ENCODE assay signal across 5 cellular contexts in the genomic region with DNA sequence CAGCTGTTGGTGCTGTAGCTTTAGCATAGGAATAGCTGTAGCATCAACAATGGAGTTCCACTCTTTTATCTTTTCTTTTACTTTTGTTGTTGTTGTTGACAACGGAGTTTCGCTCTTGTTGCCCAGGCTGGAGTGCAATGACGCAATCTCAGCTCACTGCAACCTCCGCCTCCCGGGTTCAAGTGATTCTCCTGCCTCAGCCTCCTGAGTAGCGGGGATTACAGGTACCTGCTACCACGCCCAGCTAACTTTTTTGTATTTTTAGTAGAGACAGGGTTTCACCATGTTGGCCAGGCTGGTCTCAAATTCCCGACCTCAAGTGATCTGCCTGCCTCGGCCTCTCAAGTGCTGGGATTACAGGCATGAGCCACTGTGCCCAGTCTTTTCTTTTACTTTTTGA. TPM values are rescaled to one million over a fixed set of nuclear protein-coding genes. Genes with fewer than 3 reads are reported as not detected.
DNase-seq lines count a peak whose midpoint lies in the region; ATAC-seq, FAIRE-seq and TF ChIP-seq lines count a peak whose summit lies in the region.
"Not testable (repeated sequence)": the region's sequence is repeated elsewhere in the genome, so short reads cannot be mapped to it uniquely, and the experiment has no call there.

No MANE protein-coding gene starts in this region.

- TF ChIP-seq EP300 in H1 (IDR thresholded peaks at IDR 0.05; ENCODE audit: borderline replicate concordance in 1 of 2, low read depth in 2 of 2, low read length in 2 of 2): not testable (repeated sequence)

- H2BK20ac ChIP-seq in H1 (ENCODE audit: low read length): not testable (repeated sequence)

- intact Hi-C loops in right lobe of liver (cut with DNase I); posterior vena cava (cut with DNase I); upper lobe of right lung (cut with DNase I): not testable (repeated sequence)

- not testable (repeated sequence) for H4K91ac ChIP-seq in H1 (replicated peaks; ENCODE audit: insufficient read length, low read length)

- H2BK120ac ChIP-seq in H1 (replicated peaks; ENCODE audit: low read depth, low read length): not testable (repeated sequence)

- H2AFZ ChIP-seq in GM23338; H1 (ENCODE audit: low read length): not testable (repeated sequence)

- H3K36me3 ChIP-seq in GM23338 (ENCODE audit: insufficient read depth); H1 (ENCODE audit: control insufficient read depth in 2 of 4, insufficient read depth in 4 of 4, low read length in 3 of 4); right lobe of liver; upper lobe of right lung: not testable (repeated sequence)

- H3K18ac ChIP-seq in H1 (ENCODE audit: extremely low read depth, low read length): not testable (repeated sequence)

- POLR2A ChIA-PET in H1 (lab: Charles Lee; ENCODE audit: partially characterized antibody): interaction anchor here (0.9 to 1.7 kb wide), 2 partner anchors 26 to 106 kb away, joined by 4 read pairs; a partner anchor contains a TSS

- not testable (repeated sequence) for H3K9me3 Mint-ChIP-seq in GM23338

- H3K9me3 ChIP-seq in H1 (ENCODE audit: insufficient read depth in 2 of 2, low read depth in 1 of 2, low read length in 1 of 2); right lobe of liver; upper lobe of right lung: not testable (repeated sequence)

- CTCF ChIA-PET in H1 (lab: Charles Lee; ENCODE audit: partially characterized antibody): not testable (repeated sequence)

- H4K8ac ChIP-seq in H1 (ENCODE audit: extremely low read depth, insufficient read depth, low read length): not testable (repeated sequence)

- H2BK15ac ChIP-seq in H1 (ENCODE audit: low read length): not testable (repeated sequence)

- H3K79me1 ChIP-seq in H1 (ENCODE audit: low read depth, low read length): not testable (repeated sequence)

- H3K4me3 ChIP-seq in GM23338; H1 (ENCODE audit: extremely low read depth in 1 of 4, insufficient read depth in 2 of 4, low read depth in 3 of 4, low read length in 4 of 4); right lobe of liver; upper lobe of right lung: not testable (repeated sequence)

- peaks cover 10% of the 10 kb centered on the region; the same call in 2 of the 3 replicates for H3K4me1 Mint-ChIP-seq in GM23338

- DNase-seq in GM23338 (ENCODE audit: low spot score) (peak; percentile 40), posterior vena cava (ENCODE audit: low spot score) (peak; percentile 17), upper lobe of right lung (peak; percentile 19)
- DNase-seq in H1 (ENCODE audit: low read depth in 1 of 2, low spot score in 2 of 2); right lobe of liver: not testable (repeated sequence)

- H3K9me2 ChIP-seq in GM23338 (ENCODE audit: insufficient read depth): not testable (repeated sequence)

- not testable (repeated sequence) for H3K23ac ChIP-seq in H1 (ENCODE audit: insufficient read length)

- FAIRE-seq in H1 (lab: Jason Lieb, UNC): not testable (repeated sequence)

- H3K23me2 ChIP-seq in H1 (ENCODE audit: low read depth, low read length): not testable (repeated sequence)

- not testable (repeated sequence) for H3K9ac ChIP-seq in H1 (replicated peaks in 1 of 4; ENCODE audit: extremely low read depth in 1 of 4, low read depth in 3 of 4, low read length in 3 of 4)

- H2AK5ac ChIP-seq in H1 (ENCODE audit: low read depth, low read length): not testable (repeated sequence)

- not testable (repeated sequence) for H3K36me3 Mint-ChIP-seq in GM23338 (ENCODE audit: low read depth)

- not testable (repeated sequence) for H3K14ac ChIP-seq in H1 (ENCODE audit: insufficient read length)

- not testable (repeated sequence) for H3K4ac ChIP-seq in H1 (replicated peaks; ENCODE audit: insufficient read length, low read depth, low read length)

- not testable (repeated sequence) for TF ChIP-seq POLR2A in H1 (IDR thresholded peaks at IDR 0.05; ENCODE audit: control extremely low read depth in 1 of 2, low read depth in 2 of 2, low read length in 2 of 2); right lobe of liver (IDR thresholded peaks at IDR 0.05)

- TF ChIP-seq RAD21 in H1 (IDR thresholded peaks at IDR 0.05 in 1 of 2, conservative IDR thresholded peaks at IDR 0.05 in 1 of 2; ENCODE audit: low read depth in 2 of 2, low read length in 2 of 2): not testable (repeated sequence)

- H4K5ac ChIP-seq in H1 (ENCODE audit: insufficient read length, low read depth, low read length): not testable (repeated sequence)

- ATAC-seq in GM23338, right lobe of liver, upper lobe of right lung: not testable (repeated sequence)

- not testable (repeated sequence) for H3K4me3 Mint-ChIP-seq in GM23338

- H3F3A ChIP-seq in GM23338 (replicated peaks; ENCODE audit: low read depth): not testable (repeated sequence)

- WGBS in H1 (ENCODE audit: extremely low coverage in 1 of 2, insufficient coverage in 1 of 2, insufficient read length in 1 of 2, insufficient replicate concordance in 2 of 2, low coverage in 1 of 2, low lambda C conversion rate in 2 of 2, missing lambda C conversion rate in 1 of 2), 2 experiments: 87% methylated on average over 9 of the region's 9 CpGs; no CpG with 5 or more reads in 1 of the 2 experiments
- 70% methylated on average over 8 of the region's 9 CpGs for WGBS in right lobe of liver (ENCODE audit: insufficient coverage, low coverage, low lambda C conversion rate, missing lambda C conversion rate)

- H2BK5ac ChIP-seq in H1 (ENCODE audit: low read depth, low read length): not testable (repeated sequence)

- H3K4me2 ChIP-seq in GM23338; H1 (ENCODE audit: insufficient read depth in 1 of 2, low read depth in 2 of 2, low read length in 2 of 2): not testable (repeated sequence)

- not testable (repeated sequence) for H2BK12ac ChIP-seq in H1 (ENCODE audit: low read depth, low read length)

- H3K56ac ChIP-seq in H1 (replicated peaks; ENCODE audit: insufficient read length, low read depth, low read length): not testable (repeated sequence)

- H3K79me2 ChIP-seq in GM23338 (replicated peaks; ENCODE audit: insufficient read depth); H1 (ENCODE audit: control insufficient read depth in 1 of 2, insufficient read depth in 2 of 2, low read length in 2 of 2): not testable (repeated sequence)

- H3K4me1 ChIP-seq in GM23338 (ENCODE audit: insufficient read depth); H1 (replicated peaks in 1 of 4; ENCODE audit: control insufficient read depth in 3 of 4, insufficient read depth in 4 of 4, low read length in 3 of 4); upper lobe of right lung: not testable (repeated sequence)
- peaks cover 0 to 14% (median 3%) of the 10 kb centered on the region in 4 donors for H3K4me1 ChIP-seq in right lobe of liver

- H3K27ac ChIP-seq in GM23338 (ENCODE audit: low read depth); H1 (ENCODE audit: low read depth, low read length); upper lobe of right lung: not testable (repeated sequence)
- peak overlapping the region in 2 of 3 donors; percentile 81 to 95 for H3K27ac ChIP-seq in right lobe of liver

- H4K20me1 ChIP-seq in GM23338 (replicated peaks; ENCODE audit: insufficient read depth); H1 (replicated peaks in 1 of 2; ENCODE audit: control insufficient read depth in 1 of 2, insufficient read depth in 2 of 2, low read length in 2 of 2): not testable (repeated sequence)

- H3K27ac Mint-ChIP-seq in GM23338: not testable (repeated sequence)

- not testable (repeated sequence) for H3K27me3 ChIP-seq in GM23338 (ENCODE audit: insufficient read depth); H1 (replicated peaks in 1 of 4; ENCODE audit: control insufficient read depth in 3 of 4, extremely low read depth in 1 of 4, insufficient read depth in 3 of 4, low read length in 3 of 4); right lobe of liver; upper lobe of right lung

- H3K27me3 Mint-ChIP-seq in GM23338 (ENCODE audit: insufficient read depth, low read depth, poor library complexity): not testable (repeated sequence)

- TF ChIP-seq CTCF in GM23338 (conservative IDR thresholded peaks at IDR 0.05; ENCODE audit: low read depth in 2 of 2); H1 (IDR thresholded peaks at IDR 0.05; ENCODE audit: control extremely low read depth in 1 of 3, insufficient read depth in 1 of 3, low read depth in 1 of 3, low read length in 3 of 3); right lobe of liver (IDR thresholded peaks at IDR 0.05); upper lobe of right lung (IDR thresholded peaks at IDR 0.05): not testable (repeated sequence)

TF ChIP-seq in H1, 55 proteins besides CTCF, POLR2A, EP300 and RAD21:
- TF ChIP-seq CEBPB (IDR thresholded peaks at IDR 0.05; ENCODE audit: low read depth, low read length): peak; percentile 66
TF ChIP-seq in H1: peak in this region for 1; not testable (repeated sequence) for 54.

RNA-seq across cellular contexts. Expression of a gene that starts 3.6 kb away (rescaled TPM):
- total RNA-seq in GM23338 (2014; rRNA removed; shearing (Covaris generic)): 6.9 and 12.7 TPM in 2 replicates
- polyA plus RNA-seq in GM23338 (2016; fragmentation: Nextera tagmentation; extraction: Ambion mirVana) (3.4 and 4.3 TPM in 2 replicates), H1 (2011; rRNA removed) (3.9 and 4.7 TPM in 2 replicates)
- 9.4 and 10.7 TPM in 2 replicates for total RNA-seq in H1 (2021; fragmentation: NEBNext Ultra II Directional; extraction: Animal tissue kit (Norgen Biotek cat#: 25700))
- 5.9 TPM for polyA plus RNA-seq in H1 (2011; cell fraction: cytosol; rRNA removed)
- 11.2 TPM for polyA plus RNA-seq in H1 (2011; cell fraction: nucleus; rRNA removed)
- polyA plus RNA-seq in H1 (2012, experiment 1 of 2): 5.9 to 7.6 TPM (median 6.9 TPM) in 4 replicates
- polyA plus RNA-seq in H1 (2012, experiment 2 of 2): 2.3 TPM
- 4.9 TPM for polyA plus RNA-seq in H1 (2013, experiment 1 of 2)
- 4.5 TPM for polyA plus RNA-seq in H1 (2013, experiment 2 of 2)
- polyA minus RNA-seq in H1 (2011; rRNA and poly(A)+ RNA removed): 21.7 and 27.5 TPM in 2 replicates
- 11.7 TPM for polyA minus RNA-seq in H1 (2011; cell fraction: cytosol; rRNA and poly(A)+ RNA removed)
- 21.0 TPM for polyA minus RNA-seq in H1 (2011; cell fraction: nucleus; rRNA and poly(A)+ RNA removed)
- total RNA-seq in right lobe of liver (10 to 100 TPM; 10.9 to 22.5 (median 16.7) TPM), posterior vena cava (10 to 100 TPM; 13.1 to 17.8 TPM), upper lobe of right lung (9.6 TPM)
